Comparison of ENCODE assay signal across 7 cellular contexts in the genomic region with DNA sequence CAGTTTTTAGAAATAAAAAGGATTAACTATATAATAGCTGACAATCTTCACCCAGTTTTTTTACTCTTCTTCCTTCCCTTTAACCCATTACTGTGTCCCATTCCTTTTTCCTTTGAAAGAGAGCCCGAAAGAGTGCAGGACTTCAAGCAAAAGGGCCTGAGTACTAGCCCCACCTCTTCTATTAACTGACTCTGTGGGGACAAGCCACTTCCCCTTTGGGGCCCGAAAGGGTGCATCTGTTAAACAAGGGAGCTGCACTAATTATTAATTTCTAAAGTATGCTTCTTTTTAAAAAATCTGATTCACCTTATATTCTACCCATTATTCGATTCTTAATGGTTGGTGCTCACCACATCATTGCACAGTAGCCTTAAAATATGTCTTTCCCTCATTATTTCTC. TPM values are rescaled to one million over a fixed set of nuclear protein-coding genes. Genes with fewer than 3 reads are reported as not detected.
DNase-seq lines count a peak whose midpoint lies in the region; ATAC-seq and TF ChIP-seq lines count a peak whose summit lies in the region.

No MANE protein-coding gene starts in this region.

- peak overlapping the region; percentile 46 to 89 for H3K27ac Mint-ChIP-seq in activated naive CD4-positive, alpha-beta T cell treated with anti-CD3 and anti-CD28 coated beads, Interleukin-2, amount 50 U/mL, for 72 hours

- peaks cover 0 to 79% (median 66%) of the 10 kb centered on the region in 4 donors for H3K4me1 ChIP-seq in sigmoid colon

- H3K27ac ChIP-seq in sigmoid colon = peak overlapping the region; percentile 94 to 97 (median 96)

- H3K36me3 Mint-ChIP-seq in activated naive CD4-positive, alpha-beta T cell treated with anti-CD3 and anti-CD28 coated beads, Interleukin-2, amount 50 U/mL, for 72 hours = peaks cover 19 to 34% of the 10 kb centered on the region in 2 donors

- no peak for TF ChIP-seq CTCF in sigmoid colon (IDR thresholded peaks at IDR 0.05)

- 40 to 60% methylated on average over 3 of the region's 3 CpGs for WGBS in sigmoid colon, 2 donors

- intact Hi-C loops in sigmoid colon (cut with DNase I) = no loop called here

- no peaks in the 10 kb centered on the region for H3K9me3 Mint-ChIP-seq in activated naive CD4-positive, alpha-beta T cell treated with anti-CD3 and anti-CD28 coated beads, Interleukin-2, amount 50 U/mL, for 72 hours

- no peak for TF ChIP-seq EP300 in sigmoid colon (IDR thresholded peaks at IDR 0.05)

- no peak for TF ChIP-seq POLR2A in sigmoid colon (IDR thresholded peaks at IDR 0.05)

- no peaks in the 10 kb centered on the region for H3K27me3 ChIP-seq in sigmoid colon

- no peaks in the 10 kb centered on the region for H3K36me3 ChIP-seq in sigmoid colon

- no peak for DNase-seq in activated naive CD4-positive, alpha-beta T cell treated with anti-CD3 and anti-CD28 coated beads, Interleukin-2, amount 50 U/mL, for 72 hours (ENCODE audit: low spot score in 2 of 2)
- DNase-seq in sigmoid colon (no peak), RPMI8226 (no peak), NCI-H2171 (lab: John Stamatoyannopoulos, UW) (no peak), iPS-NIHi7 (ENCODE audit: extremely low spot score) (no peak)

- ATAC-seq in GM18873 (IDR thresholded peaks at IDR 0.05; ENCODE audit: low FRiP score, unreplicated experiment) (peak; percentile 37), HG03196 (IDR thresholded peaks at IDR 0.05; ENCODE audit: unreplicated experiment) (peak; percentile 38)
- ATAC-seq in activated naive CD4-positive, alpha-beta T cell treated with anti-CD3 and anti-CD28 coated beads, Interleukin-2, amount 50 U/mL, for 72 hours = no peak

- peak overlapping the region in 2 of 4 donors; percentile 2 to 70 for H3K4me3 ChIP-seq in sigmoid colon

- no peaks in the 10 kb centered on the region for H3K9me3 ChIP-seq in sigmoid colon

RNA-seq across cellular contexts. Expression of gene USP24, which starts 3.3 kb away (rescaled TPM):
- total RNA-seq in activated naive CD4-positive, alpha-beta T cell treated with anti-CD3 and anti-CD28 coated beads, Interleukin-2, amount 50 U/mL, for 72 hours = 10 to 100 TPM; 34.0 to 48.7 TPM
- total RNA-seq in sigmoid colon = 10 to 100 TPM; 46.4 to 66.2 (median 53.6) TPM
- 10 to 100 TPM in 1 of 3 donors, 1 to 10 TPM in 2; 3.6 to 16.4 (median 6.0) TPM for polyA plus RNA-seq in sigmoid colon

Comparison
In these comparisons a context has a peak if more than half of its experiments do, and no peak if none do; other contexts are left out.
1. ATAC-seq: peak in GM18873 (single experiment) and HG03196 (single experiment); none in activated naive CD4-positive, alpha-beta T cell treated with anti-CD3 and anti-CD28 coated beads, Interleukin-2, amount 50 U/mL, for 72 hours (0 of 2).